11 cellular contexts compared by ENCODE assay signal in genomic region chr11:119322360-119322739, GRCh38. TPM values are rescaled to one million over a fixed set of nuclear protein-coding genes. Genes with fewer than 3 reads are reported as not detected.
DNase-seq lines count a peak whose midpoint lies in the region; TF ChIP-seq lines count a peak whose summit lies in the region.
"Had no signal": no experiment of that assay in that cellular context is flagged by ENCODE, and none has a peak within 500 bp of the region (broad histone marks: within the 10 kb centered on the region; RNA-seq: fewer than 3 reads in every experiment).

No MANE protein-coding gene starts in this region.

- H3K9me3 ChIP-seq in OCI-LY1 (ENCODE audit: low read length) (no peaks in the 10 kb centered on the region), testis (no peaks in the 10 kb centered on the region)
- H3K9me3 ChIP-seq: mucosa of descending colon had no signal

- H3K36me3 ChIP-seq in OCI-LY1 (ENCODE audit: insufficient read depth, low read length) (no peaks in the 10 kb centered on the region), testis (ENCODE audit: low read depth, missing control alignments) (no peaks in the 10 kb centered on the region)

- H3K4me3 ChIP-seq in OCI-LY1 (ENCODE audit: low read depth, low read length, poor library complexity, severe bottlenecking), result peak overlapping the region; percentile 60
- no peak overlapping the region for H3K4me3 ChIP-seq in testis
- H3K4me3 ChIP-seq: mucosa of descending colon had no signal

- H3K9ac ChIP-seq in OCI-LY1 (ENCODE audit: low read length), result peak overlapping the region; percentile 18; the same call in 1 of the 2 replicates

- H3K4me2 ChIP-seq in OCI-LY1 (ENCODE audit: low read length), result peak overlapping the region; percentile 78

- H3K9me2 ChIP-seq in OCI-LY1 (ENCODE audit: low read depth, low read length), result no peaks in the 10 kb centered on the region

- H3K27ac ChIP-seq in OCI-LY1 (ENCODE audit: low read depth, low read length, poor library complexity, severe bottlenecking) (no peak overlapping the region), testis (peak overlapping the region; percentile 61 to 80)

- H3K79me2 ChIP-seq in OCI-LY1 (ENCODE audit: insufficient read depth, low read length), result no peaks in the 10 kb centered on the region

- intact Hi-C loops in testis (cut with DNase I; ENCODE audit: low total_unique reads), result loop anchor here (5.0 kb wide), 1 partner anchor 115 kb away; the partner anchor contains the start of gene CBL

- DNase-seq in SKM-1 treated with dmso at 0.1 percent for 144 hours (lab: John Stamatoyannopoulos, UW; ENCODE audit: unreplicated experiment) (peak; percentile 8), SKM-1 (lab: John Stamatoyannopoulos, UW; ENCODE audit: unreplicated experiment) (no peak), fibroblast of gingiva (ENCODE audit: low read depth) (peak; percentile 42), testis (no peak), HuH-7 (ENCODE audit: low spot score) (no peak), Ammon's horn (ENCODE audit: low spot score) (no peak), NCI-H1930 (lab: John Stamatoyannopoulos, UW) (no peak)

- H3K27me3 ChIP-seq in OCI-LY1 (ENCODE audit: insufficient read depth, low read length) (no peaks in the 10 kb centered on the region), testis (no peaks in the 10 kb centered on the region)

- H4K20me1 ChIP-seq in OCI-LY1 (ENCODE audit: insufficient read depth, low read length), result no peaks in the 10 kb centered on the region

- H3K4me1 ChIP-seq in OCI-LY1 (ENCODE audit: insufficient read depth, low read length, severe bottlenecking) (peaks cover 47% of the 10 kb centered on the region), testis (peaks cover 23% of the 10 kb centered on the region)

- TF ChIP-seq POLR2A in testis (IDR thresholded peaks at IDR 0.05), result no peak

- H2AFZ ChIP-seq in OCI-LY1 (ENCODE audit: low read length), result no peak overlapping the region

- 27 to 48% methylated on average over 6 of the region's 6 CpGs for WGBS in testis, 2 donors

- no peak for TF ChIP-seq CTCF in OCI-LY1 (IDR thresholded peaks at IDR 0.05; ENCODE audit: low read length)
- TF ChIP-seq CTCF in testis (IDR thresholded peaks at IDR 0.05), result peak in 1 of 3 experiments; percentile 14

- no peaks in the 10 kb centered on the region for H3F3A ChIP-seq in OCI-LY1 (ENCODE audit: insufficient read depth, low read length)

RNA-seq across cellular contexts. Expression of gene MCAM, which starts 5.4 kb away (rescaled TPM):
- total RNA-seq in testis, result 10 to 100 TPM; 39.1 to 45.1 TPM
- 43.1 TPM for polyA plus RNA-seq in testis (ENCODE audit: insufficient read depth, low read depth, low replicate concordance)

RNA-seq across cellular contexts. Expression of gene RNF26, which starts 12.0 kb away (rescaled TPM):
- total RNA-seq in testis, result 10 to 100 TPM; 28.2 to 31.0 TPM
- polyA plus RNA-seq in testis (ENCODE audit: insufficient read depth, low read depth, low replicate concordance), result 37.1 TPM

RNA-seq across cellular contexts. Expression of gene C1QTNF5, which starts 18.3 kb away (rescaled TPM):
- 1 to 10 TPM; 4.7 to 5.3 TPM for total RNA-seq in testis
- polyA plus RNA-seq in testis (ENCODE audit: insufficient read depth, low read depth, low replicate concordance), result 12.6 TPM

RNA-seq across cellular contexts. Expression of gene MFRP, which starts 24.2 kb away (rescaled TPM):
- total RNA-seq in testis, result not detected
- polyA plus RNA-seq in testis (ENCODE audit: insufficient read depth, low read depth, low replicate concordance), result not detected
- total RNA-seq: esophagus mucosa, mucosa of descending colon had no signal
- polyA plus RNA-seq: AG04450 had no signal

RNA-seq across cellular contexts. Expression of gene USP2, which starts 59.1 kb away (rescaled TPM):
- 100 to 1,000 TPM in 1 of 2 donors, 10 to 100 TPM in 1; 41.2 to 100 TPM for total RNA-seq in testis
- polyA plus RNA-seq in testis (ENCODE audit: insufficient read depth, low read depth, low replicate concordance), result 168 TPM

Comparison
In these comparisons a context has a peak if more than half of its experiments do, and no peak if none do; other contexts are left out.
1. DNase-seq: peak in SKM-1 treated with dmso at 0.1 percent for 144 hours (single experiment) and fibroblast of gingiva (single experiment); none in SKM-1 (single experiment), testis (single experiment), HuH-7 (single experiment), Ammon's horn (single experiment) and NCI-H1930 (0 of 2).